24 cellular contexts compared by ENCODE assay signal in genomic region chr12:115609356-115609755, GRCh38.
DNase-seq lines count a peak whose midpoint lies in the region; ATAC-seq, FAIRE-seq and TF ChIP-seq lines count a peak whose summit lies in the region.
"Had no signal": no experiment of that assay in that cellular context is flagged by ENCODE, and none has a peak within 500 bp of the region (broad histone marks: within the 10 kb centered on the region; RNA-seq: fewer than 3 reads in every experiment).

No MANE protein-coding gene starts in this region.

- H3K4me2 ChIP-seq in astrocyte (ENCODE audit: low read length), result no peak overlapping the region
- H3K4me2 ChIP-seq: SK-N-SH had no signal

- H3K36me3 Mint-ChIP-seq in activated naive CD4-positive, alpha-beta T cell treated with anti-CD3 and anti-CD28 coated beads, Interleukin-2, amount 50 U/mL, for 24 hours, result no peaks in the 10 kb centered on the region
- H3K36me3 Mint-ChIP-seq in activated naive CD4-positive, alpha-beta T cell treated with anti-CD3 and anti-CD28 coated beads, Interleukin-2, amount 50 U/mL, for 72 hours, result no peaks in the 10 kb centered on the region
- H3K36me3 Mint-ChIP-seq in astrocyte (ENCODE audit: low read depth, unreplicated experiment), result no peaks in the 10 kb centered on the region
- no peaks in the 10 kb centered on the region for H3K36me3 Mint-ChIP-seq in mesothelial cell of epicardium

- no peaks in the 10 kb centered on the region for H3K4me1 ChIP-seq in astrocyte (ENCODE audit: insufficient read depth, low read length)

- no peaks in the 10 kb centered on the region for H3K9me3 ChIP-seq in astrocyte (ENCODE audit: insufficient read depth, low read depth, low read length)
- H3K9me3 ChIP-seq: SK-N-SH had no signal

- FAIRE-seq in astrocyte (lab: Jason Lieb, UNC), result no peak
- FAIRE-seq: H54, HepG2 had no signal

- no peak for DNase-seq in activated naive CD4-positive, alpha-beta T cell treated with anti-CD3 and anti-CD28 coated beads, Interleukin-2, amount 50 U/mL, for 72 hours (ENCODE audit: low spot score in 2 of 2)
- DNase-seq in astrocyte (ENCODE audit: low read depth) (peak; percentile 32), fibroblast of peridontal ligament (ENCODE audit: extremely low read depth) (peak; percentile 40), mesothelial cell of epicardium (ENCODE audit: low spot score in 2 of 2, unreplicated experiment in 2 of 2) (no peak), HK-2 (ENCODE audit: unreplicated experiment) (no peak)
- DNase-seq: GF-D8; KBM-7; NCI-H1092 treated with DMSO at 0.1 percent for 48 hours; NCI-H1436 treated with DMSO at 0.1 percent for 48 hours; NCI-H1930; NCI-H345; NCI-H524; NCI-H774; NK-92 treated with Interleukin-12 subunit alpha and Interleukin-12 subunit beta, amount 100 ng/mL, for 24 hours; SIG-M5; SK-N-SH had no signal

- H3K36me3 ChIP-seq in astrocyte (ENCODE audit: insufficient read depth, low read length), result no peaks in the 10 kb centered on the region

- no peak for ATAC-seq in activated naive CD4-positive, alpha-beta T cell treated with anti-CD3 and anti-CD28 coated beads, Interleukin-2, amount 50 U/mL, for 72 hours
- no peak for ATAC-seq in HG03432 (IDR thresholded peaks at IDR 0.05; ENCODE audit: unreplicated experiment)
- no peak for ATAC-seq in HG02840 (IDR thresholded peaks at IDR 0.05; ENCODE audit: low FRiP score, unreplicated experiment)
- ATAC-seq: HepG2, Panc1 had no signal

- H3K9me3 Mint-ChIP-seq in activated naive CD4-positive, alpha-beta T cell treated with anti-CD3 and anti-CD28 coated beads, Interleukin-2, amount 50 U/mL, for 24 hours, result peaks cover 10% of the 10 kb centered on the region
- peaks cover 9 to 14% of the 10 kb centered on the region in 2 donors for H3K9me3 Mint-ChIP-seq in activated naive CD4-positive, alpha-beta T cell treated with anti-CD3 and anti-CD28 coated beads, Interleukin-2, amount 50 U/mL, for 72 hours
- peaks cover 7% of the 10 kb centered on the region for H3K9me3 Mint-ChIP-seq in astrocyte (ENCODE audit: unreplicated experiment)
- H3K9me3 Mint-ChIP-seq in mesothelial cell of epicardium, result peaks cover 8% of the 10 kb centered on the region

- H3K79me2 ChIP-seq in astrocyte (ENCODE audit: insufficient read depth, low read length), result no peaks in the 10 kb centered on the region

- H3K9ac ChIP-seq in astrocyte (ENCODE audit: low read length), result no peak overlapping the region
- H3K9ac ChIP-seq: SK-N-SH had no signal

- H3K4me3 ChIP-seq in astrocyte (ENCODE audit: insufficient read depth, low read depth, low read length), result no peak overlapping the region

- peak overlapping the region; percentile 52 for H3K27ac Mint-ChIP-seq in activated naive CD4-positive, alpha-beta T cell treated with anti-CD3 and anti-CD28 coated beads, Interleukin-2, amount 50 U/mL, for 24 hours
- H3K27ac Mint-ChIP-seq in activated naive CD4-positive, alpha-beta T cell treated with anti-CD3 and anti-CD28 coated beads, Interleukin-2, amount 50 U/mL, for 72 hours, result no peak overlapping the region
- H3K27ac Mint-ChIP-seq in astrocyte (ENCODE audit: unreplicated experiment) (no peak overlapping the region), mesothelial cell of epicardium (no peak overlapping the region)

- H3K27ac ChIP-seq in astrocyte (ENCODE audit: low read depth, low read length), result no peak overlapping the region
- H3K27ac ChIP-seq: C4-2B, HL-60 had no signal

- no peaks in the 10 kb centered on the region for H3K4me1 Mint-ChIP-seq in activated naive CD4-positive, alpha-beta T cell treated with anti-CD3 and anti-CD28 coated beads, Interleukin-2, amount 50 U/mL, for 24 hours
- peaks cover 4% of the 10 kb centered on the region for H3K4me1 Mint-ChIP-seq in astrocyte (ENCODE audit: low read depth, unreplicated experiment)
- H3K4me1 Mint-ChIP-seq in mesothelial cell of epicardium, result no peaks in the 10 kb centered on the region

- H4K20me1 ChIP-seq in astrocyte (ENCODE audit: insufficient read depth, low read length), result no peaks in the 10 kb centered on the region

- H3K27me3 ChIP-seq in astrocyte (ENCODE audit: insufficient read depth, low read length), result peaks cover 18% of the 10 kb centered on the region

- H3K4me3 Mint-ChIP-seq in activated naive CD4-positive, alpha-beta T cell treated with anti-CD3 and anti-CD28 coated beads, Interleukin-2, amount 50 U/mL, for 24 hours, result no peak overlapping the region
- H3K4me3 Mint-ChIP-seq in astrocyte (ENCODE audit: unreplicated experiment) (no peak overlapping the region), mesothelial cell of epicardium (no peak overlapping the region)

- no peak overlapping the region for H2AFZ ChIP-seq in astrocyte (ENCODE audit: low read depth, low read length)

- H3K27me3 Mint-ChIP-seq in activated naive CD4-positive, alpha-beta T cell treated with anti-CD3 and anti-CD28 coated beads, Interleukin-2, amount 50 U/mL, for 24 hours, result no peaks in the 10 kb centered on the region
- H3K27me3 Mint-ChIP-seq in astrocyte (ENCODE audit: low read depth, unreplicated experiment) (peaks cover 52% of the 10 kb centered on the region), mesothelial cell of epicardium (ENCODE audit: low read depth) (no peaks in the 10 kb centered on the region)

- TF ChIP-seq CTCF in astrocyte (IDR thresholded peaks at IDR 0.05; ENCODE audit: insufficient read depth, low read depth, low read length) (no peak), mesothelial cell of epicardium (IDR thresholded peaks at IDR 0.05; ENCODE audit: unreplicated experiment) (no peak)

Comparison
In these comparisons a context has a peak if more than half of its experiments do, and no peak if none do; other contexts are left out.
1. DNase-seq: peak in astrocyte (single experiment) and fibroblast of peridontal ligament (single experiment); none in activated naive CD4-positive, alpha-beta T cell treated with anti-CD3 and anti-CD28 coated beads, Interleukin-2, amount 50 U/mL, for 72 hours (0 of 2), mesothelial cell of epicardium (0 of 2) and HK-2 (single experiment).